21 cellular contexts compared by ENCODE assay signal in the genomic region with DNA sequence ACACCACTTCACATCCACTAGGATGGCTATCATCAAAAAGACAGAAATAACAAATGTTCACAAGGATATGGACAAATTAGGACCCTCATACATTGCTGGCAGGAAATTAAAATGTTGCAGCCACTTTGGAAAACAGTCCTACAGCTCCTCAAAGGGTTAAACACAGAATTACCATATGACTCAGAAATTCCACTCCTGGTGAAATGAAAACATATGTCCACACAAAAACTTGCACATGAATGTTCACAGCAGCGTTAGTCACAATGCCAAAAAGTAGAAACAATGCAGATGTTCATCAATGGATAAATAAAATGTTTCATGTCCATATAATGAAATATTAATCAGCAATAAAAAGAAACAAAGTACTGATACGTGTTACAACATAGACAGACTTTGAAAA. TPM values are rescaled to one million over a fixed set of nuclear protein-coding genes. Genes with fewer than 3 reads are reported as not detected.
DNase-seq lines count a peak whose midpoint lies in the region; ATAC-seq, FAIRE-seq and TF ChIP-seq lines count a peak whose summit lies in the region.
"Had no signal": no experiment of that assay in that cellular context is flagged by ENCODE, and none has a peak within 500 bp of the region (broad histone marks: within the 10 kb centered on the region; RNA-seq: fewer than 3 reads in every experiment).

No MANE protein-coding gene starts in this region.

- no peak overlapping the region for H4K91ac ChIP-seq in H9 (ENCODE audit: insufficient read length, low read depth, low read length)

- H3K9me3 ChIP-seq in H9 (ENCODE audit: control insufficient read depth, low read depth, low read length) (no peaks in the 10 kb centered on the region), astrocyte (ENCODE audit: insufficient read depth, low read depth, low read length) (no peaks in the 10 kb centered on the region), fibroblast of lung (ENCODE audit: control insufficient read depth, insufficient read depth, low read depth, low read length) (no peaks in the 10 kb centered on the region), heart right ventricle (no peaks in the 10 kb centered on the region), right atrium auricular region (no peaks in the 10 kb centered on the region)
- H3K9me3 ChIP-seq: thoracic aorta had no signal

- no peak overlapping the region for H4K8ac ChIP-seq in H9 (replicated peaks; ENCODE audit: insufficient read length, low read depth, low read length)

- no peak overlapping the region for H3K23ac ChIP-seq in H9 (ENCODE audit: insufficient read length, low read depth, low read length)

- no peak overlapping the region for H3K27ac ChIP-seq in H9 (ENCODE audit: insufficient read length, low read depth, low read length)
- H3K27ac ChIP-seq in astrocyte (ENCODE audit: low read depth, low read length), result peak overlapping the region; percentile 89
- peak overlapping the region; percentile 32 for H3K27ac ChIP-seq in fibroblast of lung (ENCODE audit: insufficient read depth, low read length)
- no peak overlapping the region for H3K27ac ChIP-seq in heart right ventricle
- H3K27ac ChIP-seq in right atrium auricular region, result no peak overlapping the region
- H3K27ac ChIP-seq: dorsolateral prefrontal cortex, thoracic aorta had no signal

- no peak overlapping the region for H3K56ac ChIP-seq in H9 (ENCODE audit: insufficient read length, low read depth, low read length)

- no peaks in the 10 kb centered on the region for H3K79me1 ChIP-seq in H9 (ENCODE audit: insufficient read depth, low read depth, low read length, poor library complexity, severe bottlenecking)

- H2BK12ac ChIP-seq in H9 (ENCODE audit: insufficient read length, low read depth, low read length), result no peak overlapping the region

- H3K4me3 ChIP-seq in astrocyte (ENCODE audit: insufficient read depth, low read depth, low read length) (no peak overlapping the region), fibroblast of lung (replicated peaks in 1 of 4; ENCODE audit: control extremely low read depth in 1 of 4, insufficient read depth in 1 of 4, low read depth in 3 of 4, low read length in 4 of 4) (no peak overlapping the region), skeletal muscle cell (ENCODE audit: low read depth, low read length) (no peak overlapping the region), heart right ventricle (no peak overlapping the region), right atrium auricular region (no peak overlapping the region)
- H3K4me3 ChIP-seq: dorsolateral prefrontal cortex, GM23338, thoracic aorta had no signal

- intact Hi-C loops in heart right ventricle (cut with DNase I), result loop anchor here in 9 of 10 donors (5.0 to 10.0 kb wide), 5 partner anchors 220 to 543 kb away; a partner anchor contains a TSS

- H3K4me2 ChIP-seq in H9 (ENCODE audit: insufficient read depth, insufficient read length, low read length) (no peak overlapping the region), astrocyte (ENCODE audit: low read length) (no peak overlapping the region), fibroblast of lung (ENCODE audit: extremely low read depth, insufficient read depth, low read length) (no peak overlapping the region)
- H3K4me2 ChIP-seq: GM23338 had no signal

- H4K5ac ChIP-seq in H9 (ENCODE audit: insufficient read length, low read depth, low read length), result no peak overlapping the region

- H3K36me3 ChIP-seq in astrocyte (ENCODE audit: insufficient read depth, low read length) (no peaks in the 10 kb centered on the region), fibroblast of lung (ENCODE audit: control insufficient read depth, insufficient read depth, low read length) (no peaks in the 10 kb centered on the region), heart right ventricle (peaks cover 0 to 26% (median 0%) of the 10 kb centered on the region in 9 donors), right atrium auricular region (no peaks in the 10 kb centered on the region)
- H3K36me3 ChIP-seq: thoracic aorta had no signal

- H3K4me1 Mint-ChIP-seq in H9 (peaks cover 12 to 28% of the 10 kb centered on the region in 2 experiments), astrocyte (ENCODE audit: low read depth, unreplicated experiment) (peaks cover 16% of the 10 kb centered on the region)

- no peak overlapping the region for H3T11ph ChIP-seq in H9 (ENCODE audit: low read length)

- DNase-seq in H9 (no peak), astrocyte (ENCODE audit: low read depth) (peak; percentile 53), fibroblast of lung (ENCODE audit: low read depth in 2 of 2) (peak; percentile 62 to 77), skeletal muscle cell (ENCODE audit: low read depth) (peak; percentile 17), heart right ventricle (no peak), right atrium auricular region (ENCODE audit: low spot score) (no peak), GF-D8 (lab: John Stamatoyannopoulos, UW) (no peak)
- DNase-seq: activated CD4-positive, alpha-beta memory T cell treated with anti-CD3 and anti-CD28 coated beads for 36 hours; activated naive CD4-positive, alpha-beta T cell treated with anti-CD3 and anti-CD28 coated beads for 36 hours; activated T-cell treated with anti-CD3 and anti-CD28 coated beads, Interleukin-2, amount 50 U/mL, for 24 hours; C1 segment of cervical spinal cord; dorsolateral prefrontal cortex; midbrain; NCI-H187 treated with DMSO at 0.1 percent for 48 hours; NK-92 treated with Interleukin-12 subunit alpha and Interleukin-12 subunit beta, amount 100 ng/mL, for 24 hours had no signal

- no peak overlapping the region for H2BK20ac ChIP-seq in H9 (ENCODE audit: low read depth, low read length, poor library complexity, severe bottlenecking)

- H3K9me3 Mint-ChIP-seq in H9 (no peaks in the 10 kb centered on the region), astrocyte (ENCODE audit: unreplicated experiment) (no peaks in the 10 kb centered on the region)
- H3K9me3 Mint-ChIP-seq: activated CD4-positive, alpha-beta memory T cell treated with anti-CD3 and anti-CD28 coated beads for 36 hours; activated naive CD4-positive, alpha-beta T cell treated with anti-CD3 and anti-CD28 coated beads for 36 hours; activated T-cell treated with anti-CD3 and anti-CD28 coated beads, Interleukin-2, amount 50 U/mL, for 24 hours; GM23338 had no signal

- peaks cover 50 to 85% (median 84%) of the 10 kb centered on the region in 3 experiments for H3K36me3 Mint-ChIP-seq in H9 (ENCODE audit: insufficient read depth in 1 of 3, low read depth in 3 of 3)
- peaks cover 3% of the 10 kb centered on the region for H3K36me3 Mint-ChIP-seq in astrocyte (ENCODE audit: low read depth, unreplicated experiment)

- H3K4me1 ChIP-seq in H9 (ENCODE audit: insufficient read depth, low read length) (peaks cover 5% of the 10 kb centered on the region; the same call in 1 of the 2 replicates), astrocyte (ENCODE audit: insufficient read depth, low read length) (peaks cover 16% of the 10 kb centered on the region), fibroblast of lung (ENCODE audit: control insufficient read depth, extremely low read depth, insufficient read depth, low read length) (peaks cover 9% of the 10 kb centered on the region), heart right ventricle (no peaks in the 10 kb centered on the region), right atrium auricular region (no peaks in the 10 kb centered on the region)

- H3K27me3 ChIP-seq in H9 (ENCODE audit: insufficient read depth, low read length) (no peaks in the 10 kb centered on the region), astrocyte (ENCODE audit: insufficient read depth, low read length) (no peaks in the 10 kb centered on the region), fibroblast of lung (ENCODE audit: control insufficient read depth, insufficient read depth, low read length) (no peaks in the 10 kb centered on the region), heart right ventricle (peaks cover 0 to 38% (median 0%) of the 10 kb centered on the region in 7 donors), right atrium auricular region (no peaks in the 10 kb centered on the region)

- no peak for FAIRE-seq in astrocyte (lab: Jason Lieb, UNC)

- H2BK120ac ChIP-seq in H9 (ENCODE audit: low read depth, low read length, poor library complexity, severe bottlenecking), result no peak overlapping the region

- no peaks in the 10 kb centered on the region for H3K79me2 ChIP-seq in H9 (ENCODE audit: insufficient read depth, low read length)
- H3K79me2 ChIP-seq in astrocyte (ENCODE audit: insufficient read depth, low read length), result no peaks in the 10 kb centered on the region
- no peaks in the 10 kb centered on the region for H3K79me2 ChIP-seq in fibroblast of lung (ENCODE audit: control insufficient read depth, insufficient read depth, low read length)

- no peak overlapping the region for H3K4me3 Mint-ChIP-seq in H9
- H3K4me3 Mint-ChIP-seq in astrocyte (ENCODE audit: unreplicated experiment), result no peak overlapping the region
- H3K4me3 Mint-ChIP-seq: activated CD4-positive, alpha-beta memory T cell treated with anti-CD3 and anti-CD28 coated beads for 36 hours; activated naive CD4-positive, alpha-beta T cell treated with anti-CD3 and anti-CD28 coated beads for 36 hours; activated T-cell treated with anti-CD3 and anti-CD28 coated beads, Interleukin-2, amount 50 U/mL, for 24 hours; GM23338 had no signal

- no peak for ATAC-seq in heart right ventricle
- ATAC-seq: GM23338 had no signal

- no peaks in the 10 kb centered on the region for H4K20me1 ChIP-seq in H9 (ENCODE audit: control insufficient read depth, insufficient read depth, insufficient read length)
- no peaks in the 10 kb centered on the region for H4K20me1 ChIP-seq in astrocyte (ENCODE audit: insufficient read depth, low read length)
- H4K20me1 ChIP-seq in fibroblast of lung (ENCODE audit: control insufficient read depth, extremely low read depth, insufficient read depth, low read length), result no peaks in the 10 kb centered on the region

- H2BK5ac ChIP-seq in H9 (ENCODE audit: insufficient read length, low read length), result no peak overlapping the region

- no peak overlapping the region for H3K4ac ChIP-seq in H9 (ENCODE audit: low read depth, low read length)

- H3K27me3 Mint-ChIP-seq in H9 (ENCODE audit: low read depth), result no peaks in the 10 kb centered on the region
- H3K27me3 Mint-ChIP-seq in astrocyte (ENCODE audit: low read depth, unreplicated experiment), result no peaks in the 10 kb centered on the region
- H3K27me3 Mint-ChIP-seq: activated CD4-positive, alpha-beta memory T cell treated with anti-CD3 and anti-CD28 coated beads for 36 hours had no signal

- H3K27ac Mint-ChIP-seq in H9 (peak overlapping the region in 2 of 3 experiments; percentile 56 to 91; a peak in 4 of 7 replicates), astrocyte (ENCODE audit: unreplicated experiment) (peak overlapping the region; percentile 28)
- H3K27ac Mint-ChIP-seq: activated CD4-positive, alpha-beta memory T cell treated with anti-CD3 and anti-CD28 coated beads for 36 hours; activated naive CD4-positive, alpha-beta T cell treated with anti-CD3 and anti-CD28 coated beads for 36 hours; activated T-cell treated with anti-CD3 and anti-CD28 coated beads, Interleukin-2, amount 50 U/mL, for 24 hours had no signal

- H3K23me2 ChIP-seq in H9 (ENCODE audit: insufficient read length, low read depth, low read length, poor library complexity, severe bottlenecking), result no peaks in the 10 kb centered on the region

- no peak overlapping the region for H3K14ac ChIP-seq in H9 (ENCODE audit: insufficient read depth, low read length)

- no peak overlapping the region for H3K18ac ChIP-seq in H9 (ENCODE audit: insufficient read length, low read depth, low read length)

- H2BK15ac ChIP-seq in H9 (ENCODE audit: low read depth, low read length), result no peak overlapping the region

- no CpG with 5 or more reads among the region's 2 CpGs for WGBS in H9 (ENCODE audit: extremely low coverage, insufficient read length, low lambda C conversion rate)
- 62 to 71% methylated on average over 2 of the region's 2 CpGs for WGBS in heart right ventricle, 2 donors

- no peak overlapping the region for H2AFZ ChIP-seq in H9 (ENCODE audit: low read length)
- no peak overlapping the region for H2AFZ ChIP-seq in astrocyte (ENCODE audit: low read depth, low read length)
- no peak overlapping the region for H2AFZ ChIP-seq in fibroblast of lung (ENCODE audit: low read length)
- H2AFZ ChIP-seq: GM23338 had no signal

- no peak overlapping the region for H3K9ac ChIP-seq in H9 (ENCODE audit: extremely low read depth, insufficient read length, low read length)
- no peak overlapping the region for H3K9ac ChIP-seq in astrocyte (ENCODE audit: low read length)
- no peak overlapping the region for H3K9ac ChIP-seq in fibroblast of lung (ENCODE audit: insufficient read depth, low read length)

- TF ChIP-seq CTCF in H9 (conservative IDR thresholded peaks at IDR 0.05) (no peak), astrocyte (IDR thresholded peaks at IDR 0.05; ENCODE audit: insufficient read depth, low read depth, low read length) (no peak), fibroblast of lung (conservative IDR thresholded peaks at IDR 0.05 in 1 of 2, IDR thresholded peaks at IDR 0.05 in 1 of 2; ENCODE audit: low read depth in 1 of 2, low read length in 2 of 2) (no peak), heart right ventricle (IDR thresholded peaks at IDR 0.05) (no peak), right atrium auricular region (IDR thresholded peaks at IDR 0.05) (no peak)

- no peak overlapping the region for H2AK5ac ChIP-seq in H9 (ENCODE audit: insufficient read length, low read length)

RNA-seq across cellular contexts. Expression of a gene that starts 15.1 kb away (rescaled TPM):
- total RNA-seq in H9 (2021), result not detected in 2 replicates
- not detected in 2 replicates for total RNA-seq in astrocyte
- not detected in 2 replicates for total RNA-seq in fibroblast of lung
- not detected in 2 replicates for polyA plus RNA-seq in fibroblast of lung
- not detected in 2 replicates for polyA plus RNA-seq in fibroblast of lung (2012)
- not detected in 2 replicates for polyA minus RNA-seq in fibroblast of lung (ENCODE audit: low replicate concordance)
- total RNA-seq in heart right ventricle, result not detected
- polyA plus RNA-seq in heart right ventricle, result not detected
- total RNA-seq in right atrium auricular region, result not detected
- total RNA-seq: activated CD4-positive, alpha-beta memory T cell treated with anti-CD3 and anti-CD28 coated beads for 36 hours; activated naive CD4-positive, alpha-beta T cell treated with anti-CD3 and anti-CD28 coated beads for 36 hours; dorsolateral prefrontal cortex; GM23338; kidney epithelial cell; T-helper 1 cell treated with Interleukin-12 subunit alpha and Interleukin-12 subunit beta and Interleukin-4 antibody, amounts not matched to agents 30 ng/mL and 1 ng/mL, for 36 hours; thoracic aorta had no signal
- polyA plus RNA-seq: esophagus, GM23338, neural cell had no signal

RNA-seq across cellular contexts. Expression of a gene that starts 47.4 kb away (rescaled TPM):
- total RNA-seq in H9 (2021), result 67.7 and 69.7 TPM in 2 replicates
- total RNA-seq in astrocyte, result 10.8 and 11.4 TPM in 2 replicates
- 9.9 and 10.0 TPM in 2 replicates for total RNA-seq in fibroblast of lung
- 5.4 and 7.2 TPM in 2 replicates for polyA plus RNA-seq in fibroblast of lung
- 5.2 and 7.9 TPM in 2 replicates for polyA plus RNA-seq in fibroblast of lung (2012)
- 0.24 and 2.5 TPM in 2 replicates for polyA minus RNA-seq in fibroblast of lung (ENCODE audit: low replicate concordance)
- 1 to 10 TPM; 4.3 to 6.8 (median 5.2) TPM for total RNA-seq in heart right ventricle
- polyA plus RNA-seq in heart right ventricle, result 10 to 100 TPM in 1 of 2 donors, 1 to 10 TPM in 1; 2.7 to 15.8 TPM
- 1 to 10 TPM; 4.4 to 4.8 TPM for total RNA-seq in right atrium auricular region

RNA-seq across cellular contexts. Expression of a gene that starts 54.3 kb away (rescaled TPM):
- 42.0 and 42.7 TPM in 2 replicates for total RNA-seq in H9 (2021)
- 35.5 and 39.2 TPM in 2 replicates for total RNA-seq in astrocyte
- total RNA-seq in fibroblast of lung, result 30.8 and 49.7 TPM in 2 replicates
- polyA plus RNA-seq in fibroblast of lung, result 19.4 and 29.6 TPM in 2 replicates
- 18.7 and 26.4 TPM in 2 replicates for polyA plus RNA-seq in fibroblast of lung (2012)
- 9.8 and 10.2 TPM in 2 replicates for polyA minus RNA-seq in fibroblast of lung (ENCODE audit: low replicate concordance)
- total RNA-seq in heart right ventricle, result 10 to 100 TPM; 14.6 to 25.4 (median 17.5) TPM
- 10 to 100 TPM in 1 of 2 donors, 1 to 10 TPM in 1; 9.7 to 10.9 TPM for polyA plus RNA-seq in heart right ventricle
- 10 to 100 TPM; 16.9 to 17.6 TPM for total RNA-seq in right atrium auricular region

Comparison
In these comparisons a context has a peak if more than half of its experiments do, and no peak if none do; other contexts are left out.
1. DNase-seq: peak in astrocyte (single experiment), fibroblast of lung (2 of 2) and skeletal muscle cell (single experiment); none in H9 (single experiment), heart right ventricle (0 of 2), right atrium auricular region (single experiment) and GF-D8 (single experiment).
2. H3K27ac ChIP-seq: peak in astrocyte (single experiment) and fibroblast of lung (single experiment); none in H9 (single experiment), heart right ventricle (0 of 10) and right atrium auricular region (0 of 2).